In genomic region chr19:3838661-3839060, GRCh38 we compare ENCODE assay signal across 26 cellular contexts. TPM values are rescaled to one million over a fixed set of nuclear protein-coding genes. Genes with fewer than 3 reads are reported as not detected.
"Had no signal": no experiment of that assay in that cellular context is flagged by ENCODE, and none has a peak within 500 bp of the region (broad histone marks: within the 10 kb centered on the region; RNA-seq: fewer than 3 reads in every experiment).

No MANE protein-coding gene starts in this region.

- H3K9me3 ChIP-seq: esophagus squamous epithelium, ovary, testis, tibial nerve, upper lobe of right lung, vagina had no signal

- H3K4me3 Mint-ChIP-seq: dendritic cell treated with granulocyte-macrophage colony-stimulating factor and Interleukin-4, amounts not matched to agents 40 ng/mL and 50 ng/mL, for 4 days; effector memory CD8-positive, alpha-beta T cell; immature natural killer cell; naive B cell; nephron; stimulated activated memory B cell treated with anti-CD40 and anti-IgM and Interleukin-4, amounts not matched to agents 10 μg/mL and 1 μg/mL and 100 μg/mL, for 72 hours; stimulated activated naive CD8-positive, alpha-beta T cell treated with anti-CD3 and anti-CD28 coated beads, Interleukin-15, amount 100 ng/mL, for 72 hours had no signal

- H3K4me1 ChIP-seq: esophagus squamous epithelium, testis, tibial nerve, upper lobe of right lung, vagina had no signal

- H3K4me1 Mint-ChIP-seq: immature natural killer cell; naive B cell; nephron; stimulated activated memory B cell treated with anti-CD40 and anti-IgM and Interleukin-4, amounts not matched to agents 10 μg/mL and 1 μg/mL and 100 μg/mL, for 72 hours; stimulated activated naive CD8-positive, alpha-beta T cell treated with anti-CD3 and anti-CD28 coated beads, Interleukin-15, amount 100 ng/mL, for 72 hours had no signal

- DNase-seq: effector memory CD8-positive, alpha-beta T cell; esophagus squamous epithelium; foreskin fibroblast; immature natural killer cell; left ventricle myocardium superior; mesenchymal stem cell; midbrain; naive B cell; ovary; right cardiac atrium; stimulated activated CD4-positive, alpha-beta T cell treated with anti-CD3 and anti-CD28 coated beads, Interleukin-4, amount 100 ng/mL, for 1 hour; stimulated activated CD8-positive, alpha-beta memory T cell treated with anti-CD3 and anti-CD28 coated beads, Interleukin-4, amount 100 ng/mL, for 48 hours; stimulated activated naive CD8-positive, alpha-beta T cell treated with anti-CD3 and anti-CD28 coated beads, Interleukin-15, amount 100 ng/mL, for 72 hours; testis; upper lobe of right lung had no signal

- H3K9me3 Mint-ChIP-seq: effector memory CD8-positive, alpha-beta T cell; nephron; stimulated activated memory B cell treated with anti-CD40 and anti-IgM and Interleukin-4, amounts not matched to agents 10 μg/mL and 1 μg/mL and 100 μg/mL, for 72 hours; stimulated activated naive CD8-positive, alpha-beta T cell treated with anti-CD3 and anti-CD28 coated beads, Interleukin-15, amount 100 ng/mL, for 72 hours had no signal

- H3K27ac ChIP-seq: esophagus squamous epithelium, ovary, testis, tibial nerve, upper lobe of right lung, vagina had no signal

- H3K36me3 Mint-ChIP-seq: immature natural killer cell; naive B cell; stimulated activated memory B cell treated with anti-CD40 and anti-IgM and Interleukin-4, amounts not matched to agents 10 μg/mL and 1 μg/mL and 100 μg/mL, for 72 hours had no signal

- H3K36me3 ChIP-seq: esophagus squamous epithelium, ovary, tibial nerve, upper lobe of right lung, vagina had no signal

- H3K4me3 ChIP-seq: esophagus squamous epithelium, lung, ovary, testis, tibial nerve, upper lobe of right lung, vagina had no signal

- FAIRE-seq: colon, keratinocyte had no signal

- H3K27ac Mint-ChIP-seq: dendritic cell treated with granulocyte-macrophage colony-stimulating factor and Interleukin-4, amounts not matched to agents 40 ng/mL and 50 ng/mL, for 4 days; effector memory CD8-positive, alpha-beta T cell; immature natural killer cell; nephron; stimulated activated memory B cell treated with anti-CD40 and anti-IgM and Interleukin-4, amounts not matched to agents 10 μg/mL and 1 μg/mL and 100 μg/mL, for 72 hours; stimulated activated naive CD8-positive, alpha-beta T cell treated with anti-CD3 and anti-CD28 coated beads, Interleukin-15, amount 100 ng/mL, for 72 hours had no signal

- H3K27me3 Mint-ChIP-seq: naive B cell; stimulated activated memory B cell treated with anti-CD40 and anti-IgM and Interleukin-4, amounts not matched to agents 10 μg/mL and 1 μg/mL and 100 μg/mL, for 72 hours; stimulated activated naive CD8-positive, alpha-beta T cell treated with anti-CD3 and anti-CD28 coated beads, Interleukin-15, amount 100 ng/mL, for 72 hours had no signal

- H3K27me3 ChIP-seq: ovary, testis, upper lobe of right lung, vagina had no signal

- ATAC-seq: effector memory CD8-positive, alpha-beta T cell; left ventricle myocardium superior; right cardiac atrium; stimulated activated memory B cell treated with anti-CD40 and anti-IgM and Interleukin-4, amounts not matched to agents 10 μg/mL and 1 μg/mL and 100 μg/mL, for 72 hours; stimulated activated naive CD8-positive, alpha-beta T cell treated with anti-CD3 and anti-CD28 coated beads, Interleukin-15, amount 100 ng/mL, for 72 hours; upper lobe of right lung had no signal

RNA-seq across cellular contexts. Expression of gene ZFR2, which starts 30.2 kb away (rescaled TPM):
- total RNA-seq: epithelial cell of proximal tubule, esophagus squamous epithelium, left ventricle myocardium superior, posterior vena cava, subcutaneous adipose tissue, tibial nerve, vagina had no signal
- polyA plus RNA-seq: keratinocyte had no signal

RNA-seq across cellular contexts. Expression of gene ATCAY, which starts 41.8 kb away (rescaled TPM):
- total RNA-seq: epithelial cell of proximal tubule, esophagus squamous epithelium, left ventricle myocardium superior, right cardiac atrium, subcutaneous adipose tissue, tibial nerve, upper lobe of right lung had no signal
- polyA plus RNA-seq: immature natural killer cell, keratinocyte, ovary had no signal
